Comparison of ENCODE assay signal across 21 cellular contexts in genomic region chr3:30290479-30290878, GRCh38.
DNase-seq lines count a peak whose midpoint lies in the region; ATAC-seq, FAIRE-seq and TF ChIP-seq lines count a peak whose summit lies in the region.
"Had no signal": no experiment of that assay in that cellular context is flagged by ENCODE, and none has a peak within 500 bp of the region (broad histone marks: within the 10 kb centered on the region; RNA-seq: fewer than 3 reads in every experiment).

No MANE protein-coding gene starts in this region.

- H3K36me3 ChIP-seq in left ventricle myocardium inferior (no peaks in the 10 kb centered on the region), H1 (ENCODE audit: control insufficient read depth in 2 of 4, insufficient read depth in 4 of 4, low read length in 3 of 4) (no peaks in the 10 kb centered on the region), neutrophil (no peaks in the 10 kb centered on the region)

- no peaks in the 10 kb centered on the region for H3K27me3 ChIP-seq in left ventricle myocardium inferior (ENCODE audit: low read depth)
- no peaks in the 10 kb centered on the region for H3K27me3 ChIP-seq in HL-60 (ENCODE audit: insufficient read depth, poor library complexity, severe bottlenecking)
- H3K27me3 ChIP-seq in H1 (replicated peaks in 1 of 4; ENCODE audit: control insufficient read depth in 3 of 4, extremely low read depth in 1 of 4, insufficient read depth in 3 of 4, low read length in 3 of 4), result no peaks in the 10 kb centered on the region
- H3K27me3 ChIP-seq in neutrophil, result no peaks in the 10 kb centered on the region
- H3K27me3 ChIP-seq in dorsolateral prefrontal cortex, result no peaks in the 10 kb centered on the region

- no peaks in the 10 kb centered on the region for H3K79me1 ChIP-seq in H1 (ENCODE audit: low read depth, low read length)

- H3K4me3 ChIP-seq in left ventricle myocardium inferior (no peak overlapping the region), HL-60 (replicated peaks; ENCODE audit: insufficient read depth, low read length) (no peak overlapping the region), H1 (ENCODE audit: extremely low read depth in 1 of 4, insufficient read depth in 2 of 4, low read depth in 3 of 4, low read length in 4 of 4) (no peak overlapping the region), neutrophil (ENCODE audit: low read depth in 1 of 2, low read length in 1 of 2) (no peak overlapping the region), dorsolateral prefrontal cortex (no peak overlapping the region)
- H3K4me3 ChIP-seq: SK-N-MC had no signal

- H2AK5ac ChIP-seq in H1 (ENCODE audit: low read depth, low read length), result no peak overlapping the region

- no peak overlapping the region for H4K91ac ChIP-seq in H1 (replicated peaks; ENCODE audit: insufficient read length, low read length)

- H2BK20ac ChIP-seq in H1 (ENCODE audit: low read length), result no peak overlapping the region; the same call in 1 of the 2 replicates

- no peaks in the 10 kb centered on the region for H3K9me3 ChIP-seq in left ventricle myocardium inferior (replicated peaks)
- no peaks in the 10 kb centered on the region for H3K9me3 ChIP-seq in H1 (ENCODE audit: insufficient read depth in 2 of 2, low read depth in 1 of 2, low read length in 1 of 2)
- H3K9me3 ChIP-seq in neutrophil, result no peaks in the 10 kb centered on the region

- ATAC-seq in Right ventricle myocardium superior (ENCODE audit: poor library complexity) (no peak), HG03521 (IDR thresholded peaks at IDR 0.05; ENCODE audit: unreplicated experiment) (no peak)

- no peak overlapping the region for H3K23ac ChIP-seq in H1 (ENCODE audit: insufficient read length)

- H2BK15ac ChIP-seq in H1 (ENCODE audit: low read length), result no peak overlapping the region

- no peak overlapping the region for H3K9ac ChIP-seq in H1 (replicated peaks in 1 of 4; ENCODE audit: extremely low read depth in 1 of 4, low read depth in 3 of 4, low read length in 3 of 4)
- H3K9ac ChIP-seq: KMS-11 had no signal

- no peak for TF ChIP-seq POLR2A in H1 (IDR thresholded peaks at IDR 0.05; ENCODE audit: control extremely low read depth in 1 of 2, low read depth in 2 of 2, low read length in 2 of 2)

- H2BK120ac ChIP-seq in H1 (replicated peaks; ENCODE audit: low read depth, low read length), result no peak overlapping the region

- no peak overlapping the region for H3K14ac ChIP-seq in H1 (ENCODE audit: insufficient read length)

- no peak overlapping the region for H4K8ac ChIP-seq in H1 (ENCODE audit: extremely low read depth, insufficient read depth, low read length)

- no peak overlapping the region for H3K4ac ChIP-seq in H1 (replicated peaks; ENCODE audit: insufficient read length, low read depth, low read length)

- H3K4me2 ChIP-seq in H1 (ENCODE audit: insufficient read depth in 1 of 2, low read depth in 2 of 2, low read length in 2 of 2), result no peak overlapping the region
- H3K4me2 ChIP-seq: KMS-11 had no signal

- DNase-seq in left ventricle myocardium inferior (no peak), Right ventricle myocardium superior (no peak), HL-60 (ENCODE audit: low read depth in 1 of 2, low spot score in 1 of 2) (no peak), H1 (ENCODE audit: low read depth in 1 of 2, low spot score in 2 of 2) (no peak), NAMALWA (ENCODE audit: low spot score) (no peak), dorsolateral prefrontal cortex (no peak)
- DNase-seq: 8988T; CD4-positive, CD25-positive, alpha-beta regulatory T cell; COR-L47; DMS79; NCI-H1105 treated with DMSO at 0.1 percent for 48 hours; NCI-H1694; NCI-H2081 treated with DMSO at 0.1 percent for 48 hours; NCI-H446; NCI-H526; SHP77 treated with DMSO at 0.1 percent for 48 hours had no signal

- POLR2A ChIA-PET in H1 (lab: Charles Lee; ENCODE audit: partially characterized antibody), result no interaction called here

- H3K18ac ChIP-seq in H1 (ENCODE audit: extremely low read depth, low read length), result no peak overlapping the region

- peak overlapping the region; percentile 46; the same call in 1 of the 2 replicates for H2BK12ac ChIP-seq in H1 (ENCODE audit: low read depth, low read length)

- H4K20me1 ChIP-seq in H1 (replicated peaks in 1 of 2; ENCODE audit: control insufficient read depth in 1 of 2, insufficient read depth in 2 of 2, low read length in 2 of 2), result no peaks in the 10 kb centered on the region

- H3K27ac ChIP-seq in left ventricle myocardium inferior (replicated peaks) (peak overlapping the region; percentile 13), HL-60 (replicated peaks) (peak overlapping the region; percentile 10; the same call in 1 of the 2 replicates), H1 (ENCODE audit: low read depth, low read length) (no peak overlapping the region), neutrophil (peak overlapping the region; percentile 76), dorsolateral prefrontal cortex (no peak overlapping the region)
- H3K27ac ChIP-seq: KMS-11, SK-N-MC had no signal

- H3K56ac ChIP-seq in H1 (replicated peaks; ENCODE audit: insufficient read length, low read depth, low read length), result no peak overlapping the region

- CTCF ChIA-PET in H1 (lab: Charles Lee; ENCODE audit: partially characterized antibody), result interaction anchor here (0.8 kb wide), 1 partner anchor 65 kb away, joined by 4 read pairs; no protein-coding TSS in a partner anchor

- 88% methylated on average over 12 of the region's 12 CpGs; no CpG with 5 or more reads in 1 of the 2 experiments for WGBS in H1 (ENCODE audit: extremely low coverage in 1 of 2, insufficient coverage in 1 of 2, insufficient read length in 1 of 2, insufficient replicate concordance in 2 of 2, low coverage in 1 of 2, low lambda C conversion rate in 2 of 2, missing lambda C conversion rate in 1 of 2), 2 experiments

- no peak overlapping the region for H2BK5ac ChIP-seq in H1 (ENCODE audit: low read depth, low read length)

- TF ChIP-seq EP300 in H1 (IDR thresholded peaks at IDR 0.05; ENCODE audit: borderline replicate concordance in 1 of 2, low read depth in 2 of 2, low read length in 2 of 2), result no peak

- H3K4me1 ChIP-seq in left ventricle myocardium inferior (peaks cover 49% of the 10 kb centered on the region), H1 (replicated peaks in 1 of 4; ENCODE audit: control insufficient read depth in 3 of 4, insufficient read depth in 4 of 4, low read length in 3 of 4) (peaks cover 0 to 6% (median 0%) of the 10 kb centered on the region in 4 experiments; a peak in 2 of 7 replicates), neutrophil (ENCODE audit: control insufficient read depth in 1 of 2, insufficient read depth in 1 of 2, low read depth in 1 of 2, low read length in 1 of 2) (peaks cover 24 to 44% of the 10 kb centered on the region in 2 experiments)

- H3K23me2 ChIP-seq in H1 (ENCODE audit: low read depth, low read length), result no peaks in the 10 kb centered on the region

- TF ChIP-seq CTCF in left ventricle myocardium inferior (IDR thresholded peaks at IDR 0.05; ENCODE audit: borderline replicate concordance) (no peak), HL-60 (IDR thresholded peaks at IDR 0.05; ENCODE audit: insufficient read depth, low read length) (no peak), H1 (IDR thresholded peaks at IDR 0.05; ENCODE audit: control extremely low read depth in 1 of 3, insufficient read depth in 1 of 3, low read depth in 1 of 3, low read length in 3 of 3) (no peak), neutrophil (IDR thresholded peaks at IDR 0.05) (no peak), dorsolateral prefrontal cortex (IDR thresholded peaks at IDR 0.05 in 54 of 56, conservative IDR thresholded peaks at IDR 0.05 in 2 of 56; ENCODE audit: low read depth in 1 of 56, partially characterized antibody in 56 of 56) (no peak)

- intact Hi-C loops in left ventricle myocardium inferior (cut with micrococcal nuclease) (no loop called here), Right ventricle myocardium superior (cut with DNase I) (no loop called here), dorsolateral prefrontal cortex (cut with DNase I) (no loop called here)

- no peak for FAIRE-seq in H1 (lab: Jason Lieb, UNC)
- FAIRE-seq: GM19239 had no signal

- H3K79me2 ChIP-seq in H1 (ENCODE audit: control insufficient read depth in 1 of 2, insufficient read depth in 2 of 2, low read length in 2 of 2), result no peaks in the 10 kb centered on the region

- no peak overlapping the region for H4K5ac ChIP-seq in H1 (ENCODE audit: insufficient read length, low read depth, low read length)

- no peak overlapping the region for H2AFZ ChIP-seq in H1 (ENCODE audit: low read length)

- no peak for TF ChIP-seq RAD21 in H1 (IDR thresholded peaks at IDR 0.05 in 1 of 2, conservative IDR thresholded peaks at IDR 0.05 in 1 of 2; ENCODE audit: low read depth in 2 of 2, low read length in 2 of 2)

TF ChIP-seq in H1, 55 proteins besides CTCF, POLR2A, EP300 and RAD21:
- TF ChIP-seq POU5F1 (IDR thresholded peaks at IDR 0.05; ENCODE audit: low read depth, low read length) (no peak), ZNF274 (IDR thresholded peaks at IDR 0.05; ENCODE audit: borderline replicate concordance, extremely low read depth, low read length) (no peak), TEAD4 (IDR thresholded peaks at IDR 0.05; ENCODE audit: low read depth, low read length) (0 out of 2 replicates have a peak, but pooled peaks have one; percentile 27), RNF2 (IDR thresholded peaks at IDR 0.05; ENCODE audit: borderline replicate concordance, low read depth, low read length, missing control alignments, poor library complexity, severe bottlenecking) (no peak), RBBP5 (IDR thresholded peaks at IDR 0.05; ENCODE audit: borderline replicate concordance, low read depth, low read length) (no peak), SP2 (IDR thresholded peaks at IDR 0.05; ENCODE audit: low read length) (no peak), E2F6 (IDR thresholded peaks at IDR 0.05) (no peak), SRF (IDR thresholded peaks at IDR 0.05; ENCODE audit: low read depth, low read length) (no peak)

Comparison
In these comparisons a context has a peak if more than half of its experiments do, and no peak if none do; other contexts are left out.
1. H3K27ac ChIP-seq: peak in left ventricle myocardium inferior (single experiment), HL-60 (single experiment) and neutrophil (single experiment); none in H1 (single experiment) and dorsolateral prefrontal cortex (0 of 59).